17 cellular contexts compared by ENCODE assay signal in the genomic region with DNA sequence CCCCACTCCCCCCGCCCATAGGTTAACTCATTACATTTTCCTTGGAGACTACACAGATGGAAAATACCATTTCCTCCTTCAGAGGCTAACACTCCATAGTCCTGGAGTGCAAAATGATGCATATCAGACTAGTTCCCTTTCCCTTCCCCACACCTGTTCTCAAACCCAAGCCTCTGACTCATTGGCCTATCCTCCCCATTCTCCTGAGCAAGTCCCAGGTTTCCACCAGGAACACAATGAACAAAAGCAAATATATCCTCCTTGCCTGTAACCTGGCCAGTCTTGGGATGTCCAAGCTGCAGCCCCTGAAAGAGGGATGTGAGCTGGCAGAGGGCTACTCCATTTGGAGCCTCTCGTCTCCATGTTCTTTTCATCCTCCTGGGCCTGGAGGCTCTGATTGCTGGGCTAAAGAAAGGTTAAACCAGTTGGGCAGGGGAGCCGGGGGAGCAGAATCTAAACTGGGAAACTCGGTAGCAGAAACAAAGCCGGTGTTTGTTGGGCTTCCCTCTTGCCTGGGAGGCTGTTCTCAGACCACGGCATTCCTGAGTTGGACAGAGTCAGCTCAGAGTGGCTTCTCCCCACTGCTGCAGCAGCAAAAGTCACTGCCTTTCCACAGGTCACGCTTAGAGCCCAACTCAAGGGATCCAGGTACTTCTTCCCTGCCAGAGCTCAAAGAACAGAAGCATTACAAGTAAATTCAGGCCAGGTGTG. TPM values are rescaled to one million over a fixed set of nuclear protein-coding genes. Genes with fewer than 3 reads are reported as not detected.
DNase-seq lines count a peak whose midpoint lies in the region; ATAC-seq, FAIRE-seq and TF ChIP-seq lines count a peak whose summit lies in the region.
"Had no signal": no experiment of that assay in that cellular context is flagged by ENCODE, and none has a peak within 500 bp of the region (broad histone marks: within the 10 kb centered on the region; RNA-seq: fewer than 3 reads in every experiment).

No MANE protein-coding gene starts in this region.

- no peak overlapping the region for H3K9ac ChIP-seq in astrocyte (ENCODE audit: low read length)

- DNase-seq in A172 (ENCODE audit: low spot score) = peak; percentile 40
- DNase-seq in ELF-1 (ENCODE audit: low read depth, low spot score) = peak; percentile 89
- DNase-seq in astrocyte (ENCODE audit: low read depth) = no peak
- no peak for DNase-seq in lower lobe of right lung
- DNase-seq in NCI-H2029 (lab: John Stamatoyannopoulos, UW) = no peak
- no peak for DNase-seq in NCI-H446 treated with DMSO at 0.1 percent for 48 hours (lab: John Stamatoyannopoulos, UW)
- DNase-seq: GF-D8, NCI-H1092 treated with DMSO at 0.1 percent for 48 hours, NCI-H226, OCI-M1, T-helper 9 cell had no signal

- H2AFZ ChIP-seq in astrocyte (ENCODE audit: low read depth, low read length) = no peak overlapping the region

- peaks cover 29% of the 10 kb centered on the region for H3K36me3 ChIP-seq in astrocyte (ENCODE audit: insufficient read depth, low read length)
- H3K36me3 ChIP-seq in lower lobe of right lung = peaks cover 48% of the 10 kb centered on the region

- H3K4me3 Mint-ChIP-seq in astrocyte (ENCODE audit: unreplicated experiment) = peak overlapping the region; percentile 21
- H3K4me3 Mint-ChIP-seq: B cell; stimulated activated naive CD8-positive, alpha-beta T cell treated with anti-CD3 and anti-CD28 coated beads, Interleukin-15, Interleukin-2, amounts not matched to agents 100 ng/mL and 50 ng/mL, for 24 hours had no signal

- H4K20me1 ChIP-seq in astrocyte (ENCODE audit: insufficient read depth, low read length) = peaks cover 42% of the 10 kb centered on the region

- H3K27me3 ChIP-seq in astrocyte (ENCODE audit: insufficient read depth, low read length) (no peaks in the 10 kb centered on the region), lower lobe of right lung (ENCODE audit: low read depth) (no peaks in the 10 kb centered on the region)

- no peaks in the 10 kb centered on the region for H3K9me3 Mint-ChIP-seq in astrocyte (ENCODE audit: unreplicated experiment)
- H3K9me3 Mint-ChIP-seq: stimulated activated naive CD8-positive, alpha-beta T cell treated with anti-CD3 and anti-CD28 coated beads, Interleukin-15, Interleukin-2, amounts not matched to agents 100 ng/mL and 50 ng/mL, for 24 hours had no signal

- peaks cover 9% of the 10 kb centered on the region for H3K4me1 Mint-ChIP-seq in astrocyte (ENCODE audit: low read depth, unreplicated experiment)

- H3K4me1 ChIP-seq in astrocyte (ENCODE audit: insufficient read depth, low read length) (no peaks in the 10 kb centered on the region), lower lobe of right lung (no peaks in the 10 kb centered on the region)
- H3K4me1 ChIP-seq: HAP-1 had no signal

- H3K36me3 Mint-ChIP-seq in astrocyte (ENCODE audit: low read depth, unreplicated experiment) = peaks cover 21% of the 10 kb centered on the region

- peak overlapping the region; percentile 3 for H3K27ac Mint-ChIP-seq in astrocyte (ENCODE audit: unreplicated experiment)
- H3K27ac Mint-ChIP-seq: B cell; stimulated activated naive CD8-positive, alpha-beta T cell treated with anti-CD3 and anti-CD28 coated beads, Interleukin-15, Interleukin-2, amounts not matched to agents 100 ng/mL and 50 ng/mL, for 24 hours had no signal

- H3K9me3 ChIP-seq in astrocyte (ENCODE audit: insufficient read depth, low read depth, low read length) (no peaks in the 10 kb centered on the region), lower lobe of right lung (no peaks in the 10 kb centered on the region)
- H3K9me3 ChIP-seq: HAP-1 had no signal

- H3K27ac ChIP-seq in astrocyte (ENCODE audit: low read depth, low read length) (no peak overlapping the region), lower lobe of right lung (peak overlapping the region; percentile 18)
- H3K27ac ChIP-seq: coronary artery had no signal

- TF ChIP-seq CTCF in astrocyte (IDR thresholded peaks at IDR 0.05; ENCODE audit: insufficient read depth, low read depth, low read length) (no peak), lower lobe of right lung (IDR thresholded peaks at IDR 0.05) (no peak)

- no peak overlapping the region for H3K4me2 ChIP-seq in astrocyte (ENCODE audit: low read length)

- no peak for FAIRE-seq in astrocyte (lab: Jason Lieb, UNC)

- ATAC-seq in lower lobe of right lung (no peak), HG02610 (IDR thresholded peaks at IDR 0.05; ENCODE audit: unreplicated experiment) (no peak), HG03521 (IDR thresholded peaks at IDR 0.05; ENCODE audit: unreplicated experiment) (no peak)

- intact Hi-C loops in lower lobe of right lung (cut with DNase I) = no loop called here

- H3K4me3 ChIP-seq in astrocyte (ENCODE audit: insufficient read depth, low read depth, low read length) (no peak overlapping the region), lower lobe of right lung (no peak overlapping the region)
- H3K4me3 ChIP-seq: coronary artery, HAP-1 had no signal

- no peaks in the 10 kb centered on the region for H3K27me3 Mint-ChIP-seq in astrocyte (ENCODE audit: low read depth, unreplicated experiment)
- H3K27me3 Mint-ChIP-seq: B cell; stimulated activated naive CD8-positive, alpha-beta T cell treated with anti-CD3 and anti-CD28 coated beads, Interleukin-15, Interleukin-2, amounts not matched to agents 100 ng/mL and 50 ng/mL, for 24 hours had no signal

- peaks cover 3% of the 10 kb centered on the region for H3K79me2 ChIP-seq in astrocyte (ENCODE audit: insufficient read depth, low read length)

RNA-seq across cellular contexts. Expression of gene SSR2, which starts 13.9 kb away (rescaled TPM):
- total RNA-seq in A172 (2014; rRNA removed; shearing (Covaris generic)) = 573 and 778 TPM in 2 replicates
- total RNA-seq in astrocyte (236 and 244 TPM in 2 replicates), lower lobe of right lung (207 TPM)

RNA-seq across cellular contexts. Expression of gene ARHGEF2, which starts 28.5 kb away (rescaled TPM):
- total RNA-seq in A172 (2014; rRNA removed; shearing (Covaris generic)) = 153 and 155 TPM in 2 replicates
- total RNA-seq in astrocyte (98.3 and 99.3 TPM in 2 replicates), lower lobe of right lung (252 TPM)

RNA-seq across cellular contexts. Expression of gene UBQLN4, which starts 46.8 kb away (rescaled TPM):
- 35.9 and 37.1 TPM in 2 replicates for total RNA-seq in A172 (2014; rRNA removed; shearing (Covaris generic))
- total RNA-seq in astrocyte = 33.5 and 40.0 TPM in 2 replicates
- total RNA-seq in lower lobe of right lung = 32.5 TPM

RNA-seq across cellular contexts. Expression of gene LAMTOR2, which starts 47.8 kb away (rescaled TPM):
- 179 TPM in 2 replicates for total RNA-seq in A172 (2014; rRNA removed; shearing (Covaris generic))
- total RNA-seq in astrocyte = 60.1 and 62.6 TPM in 2 replicates
- 66.5 TPM for total RNA-seq in lower lobe of right lung

RNA-seq across cellular contexts. Expression of gene RAB25, which starts 54.1 kb away (rescaled TPM):
- total RNA-seq in A172 (2014; rRNA removed; shearing (Covaris generic)) = 0.12 TPM in 1 of 2 replicates, not detected in the other
- total RNA-seq in astrocyte (0.99 and 3.1 TPM in 2 replicates), lower lobe of right lung (58.0 TPM)

Comparison
In these comparisons a context has a peak if more than half of its experiments do, and no peak if none do; other contexts are left out.
1. DNase-seq: peak in A172 (single experiment) and ELF-1 (single experiment); none in astrocyte (single experiment), lower lobe of right lung (single experiment), NCI-H2029 (single experiment) and NCI-H446 treated with DMSO at 0.1 percent for 48 hours (single experiment).